Comparison of ENCODE assay signal across 21 cellular contexts in genomic region chr9:93198839-93199625, GRCh38. TPM values are rescaled to one million over a fixed set of nuclear protein-coding genes. Genes with fewer than 3 reads are reported as not detected.
DNase-seq lines count a peak whose midpoint lies in the region; ATAC-seq and TF ChIP-seq lines count a peak whose summit lies in the region.
"Had no signal": no experiment of that assay in that cellular context is flagged by ENCODE, and none has a peak within 500 bp of the region (broad histone marks: within the 10 kb centered on the region; RNA-seq: fewer than 3 reads in every experiment).

No MANE protein-coding gene starts in this region.

- no peak for TF ChIP-seq RAD21 in HCT116 (IDR thresholded peaks at IDR 0.05; ENCODE audit: low read depth)

- ATAC-seq in HCT116 (0 out of 2 replicates have a peak, but pooled peaks have one; percentile 45), lower lobe of right lung (no peak)
- peak; percentile 27 for ATAC-seq in stimulated activated effector memory CD8-positive, alpha-beta T cell treated with anti-CD3 and anti-CD28 coated beads, Interleukin-12 subunit alpha, Interleukin-12 subunit beta, amount 100 ng/mL, for 72 hours
- ATAC-seq: activated CD4-positive, CD25-positive, alpha-beta regulatory T cell treated with anti-CD3 and anti-CD28 coated beads, Interleukin-2, amount 50 U/mL, for 24 hours; activated T-cell treated with anti-CD3 and anti-CD28 coated beads, Interleukin-2, amount 50 U/mL, for 4 hours had no signal

- H3K27ac ChIP-seq in HCT116 (ENCODE audit: low read depth, low read length) = no peak overlapping the region
- peak overlapping the region in 55 of 59 donors; percentile 8 to 85 (median 67) for H3K27ac ChIP-seq in dorsolateral prefrontal cortex
- H3K27ac ChIP-seq in lower lobe of right lung = no peak overlapping the region
- H3K27ac ChIP-seq: epithelial cell of prostate had no signal

- POLR2A ChIA-PET in HCT116 (lab: Charles Lee) = no interaction called here

- H3K9me3 ChIP-seq in HCT116 (ENCODE audit: control insufficient read depth in 1 of 2, insufficient read depth in 1 of 2, low read depth in 1 of 2, low read length in 2 of 2) = no peaks in the 10 kb centered on the region
- H3K9me3 ChIP-seq in lower lobe of right lung = no peaks in the 10 kb centered on the region

- TF ChIP-seq POLR2A in HCT116 (IDR thresholded peaks at IDR 0.05; ENCODE audit: borderline replicate concordance, extremely low read depth, insufficient read depth, insufficient read length) = no peak

- H2AFZ ChIP-seq in HCT116 (ENCODE audit: low read depth, low read length, poor library complexity, severe bottlenecking) = no peak overlapping the region

- RAD21 ChIA-PET in HCT116 (lab: Charles Lee; ENCODE audit: low non-redundant PET in 1 of 2, low total read pairs in 2 of 2, uncharacterized antibody in 2 of 2, unreplicated experiment in 2 of 2) = no interaction called here

- no peak overlapping the region for H3K9ac ChIP-seq in HCT116 (ENCODE audit: low read length)

- H3K9me2 ChIP-seq in HCT116 (ENCODE audit: insufficient read depth) = no peaks in the 10 kb centered on the region

- CTCF ChIA-PET in HCT116 (lab: Charles Lee) = no interaction called here

- H3K27me3 ChIP-seq in HCT116 (ENCODE audit: insufficient read depth, low read length) (no peaks in the 10 kb centered on the region), dorsolateral prefrontal cortex (no peaks in the 10 kb centered on the region), lower lobe of right lung (ENCODE audit: low read depth) (no peaks in the 10 kb centered on the region), H7 (ENCODE audit: control insufficient read depth, insufficient read depth, low read length) (no peaks in the 10 kb centered on the region)

- H3K36me3 Mint-ChIP-seq in stimulated activated effector memory CD8-positive, alpha-beta T cell treated with anti-CD3 and anti-CD28 coated beads, Interleukin-12 subunit alpha, Interleukin-12 subunit beta, amount 100 ng/mL, for 72 hours = no peaks in the 10 kb centered on the region

- H3K36me3 ChIP-seq in HCT116 (ENCODE audit: control insufficient read depth in 1 of 2, insufficient read depth in 2 of 2, low read length in 2 of 2) (no peaks in the 10 kb centered on the region), lower lobe of right lung (no peaks in the 10 kb centered on the region), H7 (replicated peaks; ENCODE audit: control insufficient read depth, insufficient read depth, low read length) (no peaks in the 10 kb centered on the region)

- H3K79me2 ChIP-seq in HCT116 (ENCODE audit: insufficient read depth, low read length) = peaks cover 15% of the 10 kb centered on the region

- H3K9me3 Mint-ChIP-seq in stimulated activated effector memory CD8-positive, alpha-beta T cell treated with anti-CD3 and anti-CD28 coated beads, Interleukin-12 subunit alpha, Interleukin-12 subunit beta, amount 100 ng/mL, for 72 hours = no peaks in the 10 kb centered on the region
- H3K9me3 Mint-ChIP-seq: activated T-cell treated with anti-CD3 and anti-CD28 coated beads, Interleukin-2, amount 50 U/mL, for 4 hours; HFFc6 had no signal

- no peaks in the 10 kb centered on the region for H4K20me1 ChIP-seq in HCT116 (ENCODE audit: insufficient read depth)

- H3K4me1 ChIP-seq in HCT116 (ENCODE audit: control insufficient read depth in 1 of 2, insufficient read depth in 2 of 2, low read length in 2 of 2) (peaks cover 0 to 13% of the 10 kb centered on the region in 2 experiments; a peak in 1 of 4 replicates), lower lobe of right lung (no peaks in the 10 kb centered on the region)

- no peak overlapping the region for H3K4me3 ChIP-seq in HCT116 (replicated peaks in 1 of 2; ENCODE audit: low read depth in 1 of 2, low read length in 2 of 2)
- H3K4me3 ChIP-seq in dorsolateral prefrontal cortex = no peak overlapping the region
- H3K4me3 ChIP-seq in lower lobe of right lung = no peak overlapping the region
- H3K4me3 ChIP-seq in H7 (ENCODE audit: insufficient read depth, low read depth, low read length) = no peak overlapping the region

- peaks cover 12% of the 10 kb centered on the region for H3K4me1 Mint-ChIP-seq in stimulated activated effector memory CD8-positive, alpha-beta T cell treated with anti-CD3 and anti-CD28 coated beads, Interleukin-12 subunit alpha, Interleukin-12 subunit beta, amount 100 ng/mL, for 72 hours

- no peak for DNase-seq in HCT116 (ENCODE audit: low read depth, low spot score)
- peak in 1 of 10 donors; percentile 26 for DNase-seq in dorsolateral prefrontal cortex
- peak; percentile 34 for DNase-seq in lower lobe of right lung
- DNase-seq in stimulated activated effector memory CD8-positive, alpha-beta T cell treated with anti-CD3 and anti-CD28 coated beads, Interleukin-12 subunit alpha, Interleukin-12 subunit beta, amount 100 ng/mL, for 72 hours (ENCODE audit: low spot score in 2 of 2) = no peak
- DNase-seq in germinal center (ENCODE audit: low spot score) = no peak
- DNase-seq in cerebellar cortex (ENCODE audit: low spot score) = no peak
- DNase-seq in H7 = no peak
- DNase-seq: activated CD8-positive, alpha-beta memory T cell treated with anti-CD3 and anti-CD28 coated beads for 24 hours; activated naive CD4-positive, alpha-beta T cell; activated T-cell treated with anti-CD3 and anti-CD28 coated beads, Interleukin-2, amount 50 U/mL, for 4 hours; amniotic stem cell; HFFc6; hypothalamus; Kasumi-1; NCI-H748 treated with DMSO at 0.1 percent for 48 hours; stimulated activated CD4-positive, alpha-beta T cell treated with anti-CD3 and anti-CD28 coated beads, Interleukin-15, amount 100 ng/mL, for 24 hours; T1000 had no signal

- BruUV-seq in HCT116 (replicated peaks; lab: Mats Ljungman, UMichigan) = no TSS peak

- H3K4me2 ChIP-seq in HCT116 (ENCODE audit: low read length) = no peak overlapping the region

- H3K4me3 Mint-ChIP-seq in stimulated activated effector memory CD8-positive, alpha-beta T cell treated with anti-CD3 and anti-CD28 coated beads, Interleukin-12 subunit alpha, Interleukin-12 subunit beta, amount 100 ng/mL, for 72 hours = no peak overlapping the region
- H3K4me3 Mint-ChIP-seq: activated T-cell treated with anti-CD3 and anti-CD28 coated beads, Interleukin-2, amount 50 U/mL, for 4 hours; HFFc6 had no signal

- no peak overlapping the region for H3K27ac Mint-ChIP-seq in stimulated activated effector memory CD8-positive, alpha-beta T cell treated with anti-CD3 and anti-CD28 coated beads, Interleukin-12 subunit alpha, Interleukin-12 subunit beta, amount 100 ng/mL, for 72 hours
- H3K27ac Mint-ChIP-seq: HFFc6 had no signal

- intact Hi-C loops in HCT116 (cut with micrococcal nuclease) = no loop called here
- intact Hi-C loops in dorsolateral prefrontal cortex (cut with DNase I) = no loop called here
- intact Hi-C loops in lower lobe of right lung (cut with DNase I) = no loop called here

- TF ChIP-seq CTCF in HCT116 (IDR thresholded peaks at IDR 0.05 in 2 of 3, conservative IDR thresholded peaks at IDR 0.05 in 1 of 3; ENCODE audit: borderline replicate concordance in 1 of 3, insufficient read depth in 1 of 3, low read depth in 2 of 3, low read length in 2 of 3) (no peak), dorsolateral prefrontal cortex (IDR thresholded peaks at IDR 0.05 in 54 of 56, conservative IDR thresholded peaks at IDR 0.05 in 2 of 56; ENCODE audit: low read depth in 1 of 56, partially characterized antibody in 56 of 56) (no peak), lower lobe of right lung (IDR thresholded peaks at IDR 0.05) (no peak)

TF ChIP-seq in HCT116, 20 proteins besides CTCF, POLR2A, EP300 and RAD21 (continues in another document):
- TF ChIP-seq ZNF274 (IDR thresholded peaks at IDR 0.05; ENCODE audit: low read depth, low read length) (no peak), POLR2AphosphoS5 (IDR thresholded peaks at IDR 0.05; ENCODE audit: low read depth, low read length) (no peak), YY1 (IDR thresholded peaks at IDR 0.05; ENCODE audit: extremely low read depth, insufficient replicate concordance, low read depth, low read length) (no peak), SP1 (IDR thresholded peaks at IDR 0.05; ENCODE audit: low read depth) (no peak), CBX3 (IDR thresholded peaks at IDR 0.05; ENCODE audit: low read depth) (no peak), ZFX (IDR thresholded peaks at IDR 0.05) (no peak), ELF1 (IDR thresholded peaks at IDR 0.05; ENCODE audit: borderline replicate concordance, low read depth) (no peak), SIN3A (IDR thresholded peaks at IDR 0.05; ENCODE audit: low read depth) (no peak), EZH2 (IDR thresholded peaks at IDR 0.05) (no peak), TCF7L2 (IDR thresholded peaks at IDR 0.05; ENCODE audit: borderline replicate concordance, extremely low read depth, insufficient read depth, insufficient read length) (no peak)
- TF ChIP-seq, protein P1, sequence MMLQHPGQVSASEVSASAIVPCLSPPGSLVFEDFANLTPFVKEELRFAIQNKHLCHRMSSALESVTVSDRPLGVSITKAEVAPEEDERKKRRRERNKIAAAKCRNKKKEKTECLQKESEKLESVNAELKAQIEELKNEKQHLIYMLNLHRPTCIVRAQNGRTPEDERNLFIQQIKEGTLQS (IDR thresholded peaks at IDR 0.05) = no peak
- TF ChIP-seq, protein P2, sequence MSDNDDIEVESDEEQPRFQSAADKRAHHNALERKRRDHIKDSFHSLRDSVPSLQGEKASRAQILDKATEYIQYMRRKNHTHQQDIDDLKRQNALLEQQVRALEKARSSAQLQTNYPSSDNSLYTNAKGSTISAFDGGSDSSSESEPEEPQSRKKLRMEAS (IDR thresholded peaks at IDR 0.05) = no peak

RNA-seq across cellular contexts. Expression of gene WNK2, which starts 15.1 kb away (rescaled TPM):
- total RNA-seq in HCT116 (2021; ENCODE audit: unreplicated experiment) (24.4 TPM), dorsolateral prefrontal cortex (100 to 1,000 TPM in 119 of 120 experiments, 10 to 100 TPM in 1; 78.8 to 241 (median 176) TPM), lower lobe of right lung (7.7 TPM)
- 9.6 and 12.3 TPM in 2 replicates for polyA plus RNA-seq in HCT116 (2012)
- 13.3 and 29.5 TPM in 2 replicates for total RNA-seq in H7 (2014; rRNA removed; shearing (Covaris generic))
- total RNA-seq: fibroblast of villous mesenchyme, HFFc6, lung microvascular endothelial cell had no signal

Comparison
In these comparisons a context has a peak if more than half of its experiments do, and no peak if none do; other contexts are left out.
1. ATAC-seq: peak in HCT116 (single experiment) and stimulated activated effector memory CD8-positive, alpha-beta T cell treated with anti-CD3 and anti-CD28 coated beads, Interleukin-12 subunit alpha, Interleukin-12 subunit beta, amount 100 ng/mL, for 72 hours (single experiment); none in lower lobe of right lung (0 of 2).
2. H3K27ac ChIP-seq: peak in dorsolateral prefrontal cortex (55 of 59); none in HCT116 (single experiment) and lower lobe of right lung (single experiment).